In genomic region chr2:228870993-228871392, GRCh38 we compare ENCODE assay signal across 9 cellular contexts.
"Had no signal": no experiment of that assay in that cellular context is flagged by ENCODE, and none has a peak within 500 bp of the region (broad histone marks: within the 10 kb centered on the region; RNA-seq: fewer than 3 reads in every experiment).

No MANE protein-coding gene starts in this region.

- H3K9ac ChIP-seq: GM23248 had no signal

- ATAC-seq: HCT116, K562 had no signal

- H3K4me1 ChIP-seq: HAP-1 had no signal

- H3K36me3 ChIP-seq: HAP-1 had no signal

- H3K4me3 ChIP-seq: GM23248, HAP-1, K562 had no signal

- H3K27ac ChIP-seq: GM23248 had no signal

- DNase-seq: GM23248, GOT3, H7, HFFc6, IMR-90, KG1 had no signal

- H3K9me3 ChIP-seq: HAP-1 had no signal

- H2AFZ ChIP-seq: GM23248 had no signal
